In genomic region chr6:31007694-31008093, GRCh38 we compare ENCODE assay signal across 12 cellular contexts. TPM values are rescaled to one million over a fixed set of nuclear protein-coding genes. Genes with fewer than 3 reads are reported as not detected.
DNase-seq lines count a peak whose midpoint lies in the region; ATAC-seq and TF ChIP-seq lines count a peak whose summit lies in the region.
"Had no signal": no experiment of that assay in that cellular context is flagged by ENCODE, and none has a peak within 500 bp of the region (broad histone marks: within the 10 kb centered on the region; RNA-seq: fewer than 3 reads in every experiment).

No MANE protein-coding gene starts in this region.

- H3K36me3 Mint-ChIP-seq in brain, result no peaks in the 10 kb centered on the region
- no peaks in the 10 kb centered on the region for H3K36me3 Mint-ChIP-seq in activated CD4-positive, alpha-beta memory T cell treated with anti-CD3 and anti-CD28 coated beads for 36 hours
- H3K36me3 Mint-ChIP-seq: CD4-positive, CD25-positive, alpha-beta regulatory T cell had no signal

- H3K4me3 Mint-ChIP-seq in brain, result no peak overlapping the region
- no peak overlapping the region for H3K4me3 Mint-ChIP-seq in activated CD4-positive, alpha-beta memory T cell treated with anti-CD3 and anti-CD28 coated beads for 36 hours
- H3K4me3 Mint-ChIP-seq: activated CD4-positive, alpha-beta memory T cell treated with anti-CD3 and anti-CD28 coated beads, Interleukin-2, amount 10 ng/mL, durations not matched to agents 7 days and 5 days; CD4-positive, CD25-positive, alpha-beta regulatory T cell had no signal

- H3K27ac Mint-ChIP-seq in brain, result peak overlapping the region in 3 of 5 experiments; percentile 19 to 33 (median 29)
- no peak overlapping the region for H3K27ac Mint-ChIP-seq in activated CD4-positive, alpha-beta memory T cell treated with anti-CD3 and anti-CD28 coated beads for 36 hours
- H3K27ac Mint-ChIP-seq: activated CD4-positive, alpha-beta memory T cell treated with anti-CD3 and anti-CD28 coated beads, Interleukin-2, amount 10 ng/mL, durations not matched to agents 7 days and 5 days had no signal

- H3K4me3 ChIP-seq in AG04449 (ENCODE audit: low read depth, low read length), result no peak overlapping the region
- H3K4me3 ChIP-seq: SK-N-MC had no signal

- TF ChIP-seq CTCF in AG04449 (IDR thresholded peaks at IDR 0.05; ENCODE audit: insufficient read depth, low read length, missing control alignments) (no peak), brain (conservative IDR thresholded peaks at IDR 0.05) (no peak)

- peaks cover 4% of the 10 kb centered on the region for H3K27me3 Mint-ChIP-seq in brain
- H3K27me3 Mint-ChIP-seq in activated CD4-positive, alpha-beta memory T cell treated with anti-CD3 and anti-CD28 coated beads for 36 hours, result peaks cover 31% of the 10 kb centered on the region

- CTCF ChIA-PET in AG04449 (lab: Yijun Ruan, JAX), result interaction anchor here (1.0 to 1.5 kb wide), 5 partner anchors 9 to 62 kb away, joined by 3 to 4 read pairs (median 3); no protein-coding TSS in a partner anchor
- CTCF ChIA-PET in activated CD4-positive, alpha-beta memory T cell treated with anti-CD3 and anti-CD28 coated beads for 36 hours (lab: Charles Lee), result interaction anchor here (1.3 kb wide), 2 partner anchors 62 to 93 kb away, joined by 3 read pairs; no protein-coding TSS in a partner anchor

- intact Hi-C loops in activated CD4-positive, alpha-beta memory T cell treated with anti-CD3 and anti-CD28 coated beads for 36 hours (cut with micrococcal nuclease), result no loop called here

- DNase-seq in AG04449 (ENCODE audit: low read depth, low spot score), result peak; percentile 70
- peak; percentile 47 for DNase-seq in HK-2 (ENCODE audit: unreplicated experiment)
- DNase-seq in kidney glomerular epithelial cell (lab: John Stamatoyannopoulos, UW), result peak; percentile 92
- DNase-seq in activated CD4-positive, alpha-beta T cell treated with anti-CD3 and anti-CD28 coated beads for 4 hours, result no peak
- no peak for DNase-seq in activated CD4-positive, alpha-beta memory T cell treated with anti-CD3 and anti-CD28 coated beads for 36 hours
- DNase-seq: activated CD4-positive, alpha-beta memory T cell treated with anti-CD3 and anti-CD28 coated beads, Interleukin-2, amount 10 ng/mL, durations not matched to agents 7 days and 5 days; CD4-positive, CD25-positive, alpha-beta regulatory T cell; NCI-H2029 had no signal

- POLR2A ChIA-PET in AG04449 (lab: Yijun Ruan, JAX), result interaction anchor here (0.6 to 1.1 kb wide), 2 partner anchors 26 to 150 kb away, joined by 3 to 4 read pairs; no protein-coding TSS in a partner anchor
- POLR2A ChIA-PET in activated CD4-positive, alpha-beta memory T cell treated with anti-CD3 and anti-CD28 coated beads for 36 hours (lab: Charles Lee), result no interaction called here

- peaks cover 12% of the 10 kb centered on the region for H3K4me1 Mint-ChIP-seq in brain
- H3K4me1 Mint-ChIP-seq in activated CD4-positive, alpha-beta memory T cell treated with anti-CD3 and anti-CD28 coated beads for 36 hours (ENCODE audit: low read depth), result peaks cover 17% of the 10 kb centered on the region
- H3K4me1 Mint-ChIP-seq: activated CD4-positive, alpha-beta memory T cell treated with anti-CD3 and anti-CD28 coated beads, Interleukin-2, amount 10 ng/mL, durations not matched to agents 7 days and 5 days; CD4-positive, CD25-positive, alpha-beta regulatory T cell had no signal

- ATAC-seq in GM18861 (IDR thresholded peaks at IDR 0.05; ENCODE audit: unreplicated experiment) (no peak), HG03175 (IDR thresholded peaks at IDR 0.05; ENCODE audit: unreplicated experiment) (no peak)

- peaks cover 0 to 4% (median 0%) of the 10 kb centered on the region in 5 experiments for H3K9me3 Mint-ChIP-seq in brain
- H3K9me3 Mint-ChIP-seq in activated CD4-positive, alpha-beta memory T cell treated with anti-CD3 and anti-CD28 coated beads for 36 hours, result no peaks in the 10 kb centered on the region
- H3K9me3 Mint-ChIP-seq: activated CD4-positive, alpha-beta memory T cell treated with anti-CD3 and anti-CD28 coated beads, Interleukin-2, amount 10 ng/mL, durations not matched to agents 7 days and 5 days; CD4-positive, CD25-positive, alpha-beta regulatory T cell had no signal

RNA-seq across cellular contexts. Expression of gene MUC22, which starts 2.6 kb away (rescaled TPM):
- not detected for polyA plus RNA-seq in brain (ENCODE audit: insufficient read depth, low read depth, low replicate concordance)
- total RNA-seq in activated CD4-positive, alpha-beta memory T cell treated with anti-CD3 and anti-CD28 coated beads for 36 hours, result not detected
- total RNA-seq: activated CD4-positive, alpha-beta memory T cell treated with anti-CD3 and anti-CD28 coated beads, Interleukin-2, amount 10 ng/mL, durations not matched to agents 7 days and 5 days; CD4-positive, CD25-positive, alpha-beta regulatory T cell had no signal
- polyA plus RNA-seq: CD4-positive, CD25-positive, alpha-beta regulatory T cell had no signal

RNA-seq across cellular contexts. Expression of gene MUC21, which starts 24.2 kb away (rescaled TPM):
- polyA plus RNA-seq in brain (ENCODE audit: insufficient read depth, low read depth, low replicate concordance), result not detected
- total RNA-seq in activated CD4-positive, alpha-beta memory T cell treated with anti-CD3 and anti-CD28 coated beads for 36 hours, result not detected
- total RNA-seq: activated CD4-positive, alpha-beta memory T cell treated with anti-CD3 and anti-CD28 coated beads, Interleukin-2, amount 10 ng/mL, durations not matched to agents 7 days and 5 days; CD4-positive, CD25-positive, alpha-beta regulatory T cell had no signal
- polyA plus RNA-seq: CD4-positive, CD25-positive, alpha-beta regulatory T cell had no signal

Comparison
In these comparisons a context has a peak if more than half of its experiments do, and no peak if none do; other contexts are left out.
1. DNase-seq: peak in AG04449 (single experiment), HK-2 (single experiment) and kidney glomerular epithelial cell (single experiment); none in activated CD4-positive, alpha-beta T cell treated with anti-CD3 and anti-CD28 coated beads for 4 hours (0 of 2) and activated CD4-positive, alpha-beta memory T cell treated with anti-CD3 and anti-CD28 coated beads for 36 hours (single experiment).